In the genomic region with DNA sequence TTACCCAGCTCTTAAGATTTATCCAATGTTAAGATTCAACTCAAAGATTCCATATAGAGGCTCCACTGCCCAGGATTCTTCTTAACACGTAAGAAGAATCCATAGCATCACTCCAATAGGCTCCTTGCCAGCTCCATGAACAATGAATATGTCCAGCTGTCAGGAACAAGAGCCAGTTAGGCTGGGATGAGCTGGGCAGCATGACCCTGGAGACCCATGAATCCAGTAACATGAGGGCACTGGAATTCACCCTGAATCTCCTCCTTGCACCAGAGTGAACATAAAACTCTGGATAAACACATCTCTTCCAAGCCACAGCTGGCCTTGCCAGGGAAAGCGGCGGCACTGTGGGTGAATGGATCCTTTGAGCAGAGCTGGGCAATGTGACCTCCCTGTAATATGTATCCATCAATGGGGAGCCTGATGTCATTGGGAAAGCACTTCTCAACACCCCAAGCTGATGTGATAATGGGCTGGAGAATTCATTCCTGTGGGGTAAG, we compare ENCODE assay signal across 18 cellular contexts. TPM values are rescaled to one million over a fixed set of nuclear protein-coding genes. Genes with fewer than 3 reads are reported as not detected.
DNase-seq lines count a peak whose midpoint lies in the region; ATAC-seq, FAIRE-seq and TF ChIP-seq lines count a peak whose summit lies in the region.
"Had no signal": no experiment of that assay in that cellular context is flagged by ENCODE, and none has a peak within 500 bp of the region (broad histone marks: within the 10 kb centered on the region; RNA-seq: fewer than 3 reads in every experiment).

No MANE protein-coding gene starts in this region.

- H3K27ac ChIP-seq in CD4-positive, CD25-positive, alpha-beta regulatory T cell (ENCODE audit: insufficient read depth, low read length, poor library complexity, severe bottlenecking): no peak overlapping the region
- peak overlapping the region; percentile 88 for H3K27ac ChIP-seq in angular gyrus (ENCODE audit: low read depth, low read length)
- H3K27ac ChIP-seq in gastroesophageal sphincter: peak overlapping the region in 3 of 4 donors; percentile 36 to 59 (median 49)
- peak overlapping the region; percentile 18 for H3K27ac ChIP-seq in osteoblast (ENCODE audit: low read depth, low read length)
- H3K27ac ChIP-seq: WERI-Rb-1 had no signal

- FAIRE-seq in RCC 7860 (lab: Jason Lieb, UNC): no peak
- FAIRE-seq: bronchial epithelial cell, keratinocyte had no signal

- TF ChIP-seq CTCF in gastroesophageal sphincter (IDR thresholded peaks at IDR 0.05): no peak
- TF ChIP-seq CTCF in osteoblast (IDR thresholded peaks at IDR 0.05; ENCODE audit: extremely low read depth, low read depth, low read length): no peak

- no peaks in the 10 kb centered on the region for H3K79me2 ChIP-seq in osteoblast (ENCODE audit: insufficient read depth, low read length)

- no peak for TF ChIP-seq POLR2A in gastroesophageal sphincter (IDR thresholded peaks at IDR 0.05)

- no peak for DNase-seq in CD4-positive, CD25-positive, alpha-beta regulatory T cell
- DNase-seq in osteoblast (ENCODE audit: insufficient read length, low spot score, missing footprints): peak; percentile 85
- no peak for DNase-seq in central memory CD4-positive, alpha-beta T cell
- no peak for DNase-seq in H7
- DNase-seq in RCC 7860 (ENCODE audit: low spot score): no peak
- DNase-seq: activated T-cell treated with anti-CD3 and anti-CD28 coated beads, Interleukin-2, amount 50 U/mL, for 24 hours; BE2C; erythroblast; HCEC 1CT; NCI-H1092; NCI-H446 treated with DMSO at 0.1 percent for 48 hours; stimulated activated CD4-positive, alpha-beta T cell treated with anti-CD3 and anti-CD28 coated beads, Interleukin-1b, Interleukin-23, amount 100 ng/mL, for 48 hours; WERI-Rb-1 had no signal

- H3K4me1 Mint-ChIP-seq in CD4-positive, CD25-positive, alpha-beta regulatory T cell: peaks cover 0 to 56% (median 22%) of the 10 kb centered on the region in 4 donors

- WGBS in gastroesophageal sphincter (ENCODE audit: low coverage in 1 of 2), 2 donors: 43% methylated on average over 1 of the region's 3 CpGs; no CpG with 5 or more reads in 1 of the 2 donors

- no peak overlapping the region for H3K4me2 ChIP-seq in osteoblast (ENCODE audit: insufficient read depth, low read length)

- TF ChIP-seq EP300 in gastroesophageal sphincter (IDR thresholded peaks at IDR 0.05): no peak

- H3K27me3 ChIP-seq in CD4-positive, CD25-positive, alpha-beta regulatory T cell (ENCODE audit: control insufficient read depth, insufficient read depth, low read length): no peaks in the 10 kb centered on the region
- H3K27me3 ChIP-seq in gastroesophageal sphincter (no peaks in the 10 kb centered on the region), osteoblast (ENCODE audit: insufficient read depth, low read length) (no peaks in the 10 kb centered on the region), H7 (ENCODE audit: control insufficient read depth, insufficient read depth, low read length) (no peaks in the 10 kb centered on the region)

- H3K4me1 ChIP-seq in CD4-positive, CD25-positive, alpha-beta regulatory T cell (ENCODE audit: control insufficient read depth, insufficient read depth, low read length, poor library complexity, severe bottlenecking): peaks cover 17% of the 10 kb centered on the region
- peaks cover 0 to 43% (median 19%) of the 10 kb centered on the region in 3 donors for H3K4me1 ChIP-seq in gastroesophageal sphincter
- peaks cover 11% of the 10 kb centered on the region for H3K4me1 ChIP-seq in osteoblast (ENCODE audit: insufficient read depth, low read length)
- H3K4me1 ChIP-seq: BE2C had no signal

- H3K4me3 Mint-ChIP-seq in CD4-positive, CD25-positive, alpha-beta regulatory T cell: no peak overlapping the region
- H3K4me3 Mint-ChIP-seq: activated T-cell treated with anti-CD3 and anti-CD28 coated beads, Interleukin-2, amount 50 U/mL, for 24 hours had no signal

- peak overlapping the region in 2 of 3 donors; percentile 83 to 88 for H3K27ac Mint-ChIP-seq in CD4-positive, CD25-positive, alpha-beta regulatory T cell
- H3K27ac Mint-ChIP-seq: activated T-cell treated with anti-CD3 and anti-CD28 coated beads, Interleukin-2, amount 50 U/mL, for 24 hours had no signal

- H3K36me3 ChIP-seq in CD4-positive, CD25-positive, alpha-beta regulatory T cell (ENCODE audit: control insufficient read depth, insufficient read depth, low read length): no peaks in the 10 kb centered on the region
- H3K36me3 ChIP-seq in gastroesophageal sphincter: no peaks in the 10 kb centered on the region
- H3K36me3 ChIP-seq in osteoblast (ENCODE audit: insufficient read depth, low read length): no peaks in the 10 kb centered on the region
- H3K36me3 ChIP-seq in H7 (replicated peaks; ENCODE audit: control insufficient read depth, insufficient read depth, low read length): no peaks in the 10 kb centered on the region
- H3K36me3 ChIP-seq: BE2C, WERI-Rb-1 had no signal

- H3K9me3 ChIP-seq in CD4-positive, CD25-positive, alpha-beta regulatory T cell (ENCODE audit: control insufficient read depth in 2 of 2, low read length in 2 of 2): no peaks in the 10 kb centered on the region
- H3K9me3 ChIP-seq in gastroesophageal sphincter: no peaks in the 10 kb centered on the region
- H3K9me3 ChIP-seq in osteoblast (ENCODE audit: low read depth, low read length): no peaks in the 10 kb centered on the region
- H3K9me3 ChIP-seq: BE2C had no signal

- peaks cover 3% of the 10 kb centered on the region for H4K20me1 ChIP-seq in osteoblast (ENCODE audit: insufficient read depth, low read length)

- no peak for ATAC-seq in CD4-positive, CD25-positive, alpha-beta regulatory T cell (ENCODE audit: low read depth in 2 of 2)
- no peak for ATAC-seq in gastroesophageal sphincter
- ATAC-seq in GM19395 (IDR thresholded peaks at IDR 0.05; ENCODE audit: unreplicated experiment): no peak

- no peaks in the 10 kb centered on the region for H3K27me3 Mint-ChIP-seq in CD4-positive, CD25-positive, alpha-beta regulatory T cell
- H3K27me3 Mint-ChIP-seq: activated T-cell treated with anti-CD3 and anti-CD28 coated beads, Interleukin-2, amount 50 U/mL, for 24 hours had no signal

- no peaks in the 10 kb centered on the region for H3K36me3 Mint-ChIP-seq in CD4-positive, CD25-positive, alpha-beta regulatory T cell

- H2AFZ ChIP-seq in osteoblast (ENCODE audit: low read length): no peak overlapping the region

- peaks cover 0 to 2% (median 0%) of the 10 kb centered on the region in 7 donors for H3K9me3 Mint-ChIP-seq in CD4-positive, CD25-positive, alpha-beta regulatory T cell
- H3K9me3 Mint-ChIP-seq: activated T-cell treated with anti-CD3 and anti-CD28 coated beads, Interleukin-2, amount 50 U/mL, for 24 hours had no signal

- no peak overlapping the region for H3K4me3 ChIP-seq in CD4-positive, CD25-positive, alpha-beta regulatory T cell (ENCODE audit: low read depth, low read length)
- no peak overlapping the region for H3K4me3 ChIP-seq in gastroesophageal sphincter
- no peak overlapping the region for H3K4me3 ChIP-seq in osteoblast (ENCODE audit: insufficient read depth, low read length)
- H3K4me3 ChIP-seq in H7 (ENCODE audit: insufficient read depth, low read depth, low read length): no peak overlapping the region

RNA-seq across cellular contexts. Expression of a gene that starts 24.4 kb away (rescaled TPM):
- 138 TPM for total RNA-seq in CD4-positive, CD25-positive, alpha-beta regulatory T cell
- 100 to 1,000 TPM in 1 of 4 donors, 10 to 100 TPM in 3; 68.8 to 113 (median 93.1) TPM for polyA plus RNA-seq in CD4-positive, CD25-positive, alpha-beta regulatory T cell
- 10 to 100 TPM; 19.9 to 38.6 (median 29.2) TPM for total RNA-seq in gastroesophageal sphincter
- total RNA-seq in osteoblast: under 0.01 and 0.29 TPM in 2 replicates
- total RNA-seq in H7 (2014; rRNA removed; shearing (Covaris generic)): 6.7 and 11.5 TPM in 2 replicates

RNA-seq across cellular contexts. Expression of a gene that starts 55.7 kb away (rescaled TPM):
- 3.0 TPM for total RNA-seq in CD4-positive, CD25-positive, alpha-beta regulatory T cell
- polyA plus RNA-seq in CD4-positive, CD25-positive, alpha-beta regulatory T cell: 10 to 100 TPM; 10.6 to 21.9 (median 21.0) TPM
- total RNA-seq in gastroesophageal sphincter (100 to 1,000 TPM in 2 of 4 donors, 10 to 100 TPM in 2; 77.7 to 186 (median 127) TPM), osteoblast (22.1 and 27.7 TPM in 2 replicates)
- total RNA-seq in H7 (2014; rRNA removed; shearing (Covaris generic)): 1.4 and 2.3 TPM in 2 replicates
